Comparison of ENCODE assay signal across 1 cellular context in the genomic region with DNA sequence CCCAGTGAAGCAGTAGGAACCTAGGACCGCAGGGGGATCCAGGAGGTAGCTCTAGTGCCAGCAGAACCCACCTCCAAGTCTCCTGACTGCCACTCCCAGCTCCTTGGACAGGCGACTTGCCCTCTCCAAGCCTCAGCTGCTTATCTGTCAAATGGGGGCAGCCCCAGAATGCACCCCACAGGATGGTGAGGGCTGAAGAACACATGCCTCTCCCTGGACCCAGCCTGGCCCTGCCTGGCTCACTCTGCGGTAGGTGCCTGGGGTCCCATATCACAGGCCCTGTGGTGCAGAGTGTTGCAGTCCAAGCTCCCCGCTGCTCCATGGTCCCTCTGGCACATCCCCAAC.
TF ChIP-seq lines count a peak whose summit lies in the region.

No MANE protein-coding gene starts in this region.

TF ChIP-seq in GM23338, 12 proteins besides CTCF, POLR2A, EP300 and RAD21 (continued from another document):
- TF ChIP-seq, protein P1, sequence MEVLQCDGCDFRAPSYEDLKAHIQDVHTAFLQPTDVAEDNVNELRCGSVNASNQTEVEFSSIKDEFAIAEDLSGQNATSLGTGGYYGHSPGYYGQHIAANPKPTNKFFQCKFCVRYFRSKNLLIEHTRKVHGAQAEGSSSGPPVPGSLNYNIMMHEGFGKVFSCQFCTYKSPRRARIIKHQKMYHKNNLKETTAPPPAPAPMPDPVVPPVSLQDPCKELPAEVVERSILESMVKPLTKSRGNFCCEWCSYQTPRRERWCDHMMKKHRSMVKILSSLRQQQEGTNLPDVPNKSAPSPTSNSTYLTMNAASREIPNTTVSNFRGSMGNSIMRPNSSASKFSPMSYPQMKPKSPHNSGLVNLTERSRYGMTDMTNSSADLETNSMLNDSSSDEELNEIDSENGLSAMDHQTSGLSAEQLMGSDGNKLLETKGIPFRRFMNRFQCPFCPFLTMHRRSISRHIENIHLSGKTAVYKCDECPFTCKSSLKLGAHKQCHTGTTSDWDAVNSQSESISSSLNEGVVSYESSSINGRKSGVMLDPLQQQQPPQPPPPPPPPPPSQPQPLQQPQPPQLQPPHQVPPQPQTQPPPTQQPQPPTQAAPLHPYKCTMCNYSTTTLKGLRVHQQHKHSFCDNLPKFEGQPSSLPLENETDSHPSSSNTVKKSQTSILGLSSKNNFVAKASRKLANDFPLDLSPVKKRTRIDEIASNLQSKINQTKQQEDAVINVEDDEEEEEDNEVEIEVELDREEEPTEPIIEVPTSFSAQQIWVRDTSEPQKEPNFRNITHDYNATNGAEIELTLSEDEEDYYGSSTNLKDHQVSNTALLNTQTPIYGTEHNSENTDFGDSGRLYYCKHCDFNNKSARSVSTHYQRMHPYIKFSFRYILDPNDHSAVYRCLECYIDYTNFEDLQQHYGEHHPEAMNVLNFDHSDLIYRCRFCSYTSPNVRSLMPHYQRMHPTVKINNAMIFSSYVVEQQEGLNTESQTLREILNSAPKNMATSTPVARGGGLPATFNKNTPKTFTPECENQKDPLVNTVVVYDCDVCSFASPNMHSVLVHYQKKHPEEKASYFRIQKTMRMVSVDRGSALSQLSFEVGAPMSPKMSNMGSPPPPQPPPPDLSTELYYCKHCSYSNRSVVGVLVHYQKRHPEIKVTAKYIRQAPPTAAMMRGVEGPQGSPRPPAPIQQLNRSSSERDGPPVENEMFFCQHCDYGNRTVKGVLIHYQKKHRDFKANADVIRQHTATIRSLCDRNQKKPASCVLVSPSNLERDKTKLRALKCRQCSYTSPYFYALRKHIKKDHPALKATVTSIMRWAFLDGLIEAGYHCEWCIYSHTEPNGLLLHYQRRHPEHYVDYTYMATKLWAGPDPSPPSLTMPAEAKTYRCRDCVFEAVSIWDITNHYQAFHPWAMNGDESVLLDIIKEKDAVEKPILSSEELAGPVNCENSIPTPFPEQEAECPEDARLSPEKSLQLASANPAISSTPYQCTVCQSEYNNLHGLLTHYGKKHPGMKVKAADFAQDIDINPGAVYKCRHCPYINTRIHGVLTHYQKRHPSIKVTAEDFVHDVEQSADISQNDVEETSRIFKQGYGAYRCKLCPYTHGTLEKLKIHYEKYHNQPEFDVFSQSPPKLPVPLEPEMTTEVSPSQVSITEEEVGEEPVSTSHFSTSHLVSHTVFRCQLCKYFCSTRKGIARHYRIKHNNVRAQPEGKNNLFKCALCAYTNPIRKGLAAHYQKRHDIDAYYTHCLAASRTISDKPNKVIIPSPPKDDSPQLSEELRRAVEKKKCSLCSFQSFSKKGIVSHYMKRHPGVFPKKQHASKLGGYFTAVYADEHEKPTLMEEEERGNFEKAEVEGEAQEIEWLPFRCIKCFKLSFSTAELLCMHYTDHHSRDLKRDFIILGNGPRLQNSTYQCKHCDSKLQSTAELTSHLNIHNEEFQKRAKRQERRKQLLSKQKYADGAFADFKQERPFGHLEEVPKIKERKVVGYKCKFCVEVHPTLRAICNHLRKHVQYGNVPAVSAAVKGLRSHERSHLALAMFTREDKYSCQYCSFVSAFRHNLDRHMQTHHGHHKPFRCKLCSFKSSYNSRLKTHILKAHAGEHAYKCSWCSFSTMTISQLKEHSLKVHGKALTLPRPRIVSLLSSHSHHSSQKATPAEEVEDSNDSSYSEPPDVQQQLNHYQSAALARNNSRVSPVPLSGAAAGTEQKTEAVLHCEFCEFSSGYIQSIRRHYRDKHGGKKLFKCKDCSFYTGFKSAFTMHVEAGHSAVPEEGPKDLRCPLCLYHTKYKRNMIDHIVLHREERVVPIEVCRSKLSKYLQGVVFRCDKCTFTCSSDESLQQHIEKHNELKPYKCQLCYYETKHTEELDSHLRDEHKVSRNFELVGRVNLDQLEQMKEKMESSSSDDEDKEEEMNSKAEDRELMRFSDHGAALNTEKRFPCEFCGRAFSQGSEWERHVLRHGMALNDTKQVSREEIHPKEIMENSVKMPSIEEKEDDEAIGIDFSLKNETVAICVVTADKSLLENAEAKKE (CRISPR knock-in tag; IDR thresholded peaks at IDR 0.05): no peak
- TF ChIP-seq JUNB (IDR thresholded peaks at IDR 0.05; ENCODE audit: unreplicated experiment): no peak
- no peak for TF ChIP-seq STAT1 (IDR thresholded peaks at IDR 0.05; ENCODE audit: unreplicated experiment)
- no peak for TF ChIP-seq NANOG (IDR thresholded peaks at IDR 0.05; ENCODE audit: borderline replicate concordance)
- TF ChIP-seq ZNF331 (CRISPR knock-in tag; IDR thresholded peaks at IDR 0.05; ENCODE audit: low read depth): no peak
- TF ChIP-seq CREB1 (CRISPR knock-in tag; IDR thresholded peaks at IDR 0.05; ENCODE audit: low read depth): no peak
- TF ChIP-seq POLR2AphosphoS5 (IDR thresholded peaks at IDR 0.05; ENCODE audit: low read depth): no peak
TF ChIP-seq in GM23338: peak in this region for 0.
